19 cellular contexts compared by ENCODE assay signal in genomic region chr6:154709621-154710020, GRCh38.
"Had no signal": no experiment of that assay in that cellular context is flagged by ENCODE, and none has a peak within 500 bp of the region (broad histone marks: within the 10 kb centered on the region; RNA-seq: fewer than 3 reads in every experiment).

No MANE protein-coding gene starts in this region.

- H3K4me3 ChIP-seq: left ventricle myocardium inferior, lung, mucosa of descending colon, ovary, spleen, stomach, testis, thyroid gland, transverse colon, upper lobe of left lung, vagina had no signal

- DNase-seq: islet precursor cell; left ventricle myocardium inferior; midbrain; mucosa of descending colon; naive thymus-derived CD4-positive, alpha-beta T cell; ovary; retina; right cardiac atrium; small intestine; spleen; stimulated activated CD4-positive, alpha-beta T cell treated with anti-CD3 and anti-CD28 coated beads, Interleukin-4, amount 100 ng/mL, for 24 hours; stimulated activated naive CD8-positive, alpha-beta T cell treated with anti-CD3 and anti-CD28 coated beads, Interleukin-15, Interleukin-2, amounts not matched to agents 100 U/mL and 50 U/mL, for 24 hours; stomach; testis; thyroid gland; transverse colon; upper lobe of left lung had no signal

- H3K9me3 ChIP-seq: left ventricle myocardium inferior, mucosa of descending colon, ovary, spleen, stomach, testis, thyroid gland, transverse colon, upper lobe of left lung, vagina had no signal

- FAIRE-seq: small intestine had no signal

- H3K4me1 ChIP-seq: transverse colon, upper lobe of left lung, vagina had no signal

- H3K36me3 ChIP-seq: left ventricle myocardium inferior, ovary, spleen, stomach, thyroid gland, transverse colon, upper lobe of left lung, vagina had no signal

- H3K27me3 ChIP-seq: ovary, spleen, stomach, testis, thyroid gland, transverse colon, upper lobe of left lung, vagina had no signal

- H3K27ac ChIP-seq: left ventricle myocardium inferior, ovary, spleen, stomach, testis, thyroid gland, transverse colon, upper lobe of left lung, vagina had no signal
